Comparison of ENCODE assay signal across 8 cellular contexts in genomic region chr13:45370922-45371406, GRCh38. TPM values are rescaled to one million over a fixed set of nuclear protein-coding genes. Genes with fewer than 3 reads are reported as not detected.
DNase-seq lines count a peak whose midpoint lies in the region; ATAC-seq and TF ChIP-seq lines count a peak whose summit lies in the region.

No MANE protein-coding gene starts in this region.

- H3K27ac ChIP-seq in C4-2B = no peak overlapping the region

- H3K4me3 ChIP-seq in LNCaP clone FGC (ENCODE audit: low read depth, low read length) (no peak overlapping the region), epithelial cell of proximal tubule (ENCODE audit: low read depth, low read length) (no peak overlapping the region)

- ATAC-seq in HG02798 (IDR thresholded peaks at IDR 0.05; ENCODE audit: poor library complexity, unreplicated experiment) (no peak), HG02588 (IDR thresholded peaks at IDR 0.05; ENCODE audit: unreplicated experiment) (no peak)

- TF ChIP-seq CTCF in C4-2B (conservative IDR thresholded peaks at IDR 0.05) = peak; percentile 95
- peak; percentile 90 for TF ChIP-seq CTCF in LNCaP clone FGC (IDR thresholded peaks at IDR 0.05; ENCODE audit: control insufficient read depth, extremely low read depth, insufficient read depth)
- TF ChIP-seq CTCF in epithelial cell of proximal tubule (conservative IDR thresholded peaks at IDR 0.05; ENCODE audit: low read depth, low read length) = peak; percentile 96

- DNase-seq in LNCaP clone FGC (ENCODE audit: low read depth) (no peak), activated T-cell treated with anti-CD3 and anti-CD28 coated beads for 24 hours (ENCODE audit: low read depth) (peak; percentile 26), epithelial cell of proximal tubule (ENCODE audit: low read depth) (no peak), mucosa of gallbladder (ENCODE audit: low spot score) (peak; percentile 60)
- DNase-seq in stimulated activated CD8-positive, alpha-beta memory T cell treated with anti-CD3 and anti-CD28 coated beads, Interleukin-7, amount 100 ng/mL, for 1 hour (ENCODE audit: low read depth in 2 of 2) = peak; percentile 8 to 35

RNA-seq across cellular contexts. Expression of gene TPT1, which starts 30.0 kb away (rescaled TPM):
- total RNA-seq in epithelial cell of proximal tubule (1,117 and 1,641 TPM in 2 replicates), mucosa of gallbladder (3,971 TPM)

RNA-seq across cellular contexts. Expression of gene SLC25A30, which starts 47.2 kb away (rescaled TPM):
- total RNA-seq in epithelial cell of proximal tubule (4.7 and 5.6 TPM in 2 replicates), mucosa of gallbladder (23.2 TPM)

Comparison
In these comparisons a context has a peak if more than half of its experiments do, and no peak if none do; other contexts are left out.
1. DNase-seq: peak in activated T-cell treated with anti-CD3 and anti-CD28 coated beads for 24 hours (single experiment), mucosa of gallbladder (single experiment) and stimulated activated CD8-positive, alpha-beta memory T cell treated with anti-CD3 and anti-CD28 coated beads, Interleukin-7, amount 100 ng/mL, for 1 hour (2 of 2); none in LNCaP clone FGC (single experiment) and epithelial cell of proximal tubule (single experiment).
2. Peak in every context shown above with its lines, with median percentiles within 50 percentile points of each other: CTCF ChIP-seq.